ENCODE assay signal across 15 cellular contexts in genomic region chr15:64618138-64618537, GRCh38.
"Had no signal": no experiment of that assay in that cellular context is flagged by ENCODE, and none has a peak within 500 bp of the region (broad histone marks: within the 10 kb centered on the region; RNA-seq: fewer than 3 reads in every experiment).

No MANE protein-coding gene starts in this region.

- DNase-seq: activated CD4-positive, alpha-beta T cell treated with anti-CD3 and anti-CD28 coated beads, Interleukin-2, amount 50 U/mL, for 48 hours; activated naive CD4-positive, alpha-beta T cell treated with Interleukin-2 at 50 U/mL for 16 hours; cortex of kidney; effector CD8-positive, alpha-beta T cell; left ventricle myocardium superior; mucosa of descending colon; naive B cell; spleen; stimulated activated CD4-positive, alpha-beta T cell treated with anti-CD3 and anti-CD28 coated beads, Interleukin-4, amount 100 ng/mL, for 4 hours; stimulated activated naive CD4-positive, alpha-beta T cell; T-cell; upper lobe of right lung had no signal

- H3K9me3 Mint-ChIP-seq: naive B cell, T-cell had no signal

- H3K4me3 ChIP-seq: esophagus muscularis mucosa, mucosa of descending colon, spleen, upper lobe of right lung had no signal

- H3K9me3 ChIP-seq: esophagus muscularis mucosa, mucosa of descending colon, spleen, upper lobe of right lung had no signal

- H3K27me3 ChIP-seq: esophagus muscularis mucosa, spleen, upper lobe of right lung had no signal

- FAIRE-seq: endothelial cell of umbilical vein had no signal

- ATAC-seq: left ventricle myocardium superior, mucosa of descending colon, T-cell, upper lobe of right lung had no signal

- H3K4me3 Mint-ChIP-seq: naive B cell had no signal

- H3K27me3 Mint-ChIP-seq: naive B cell, T-cell had no signal

- H3K27ac ChIP-seq: esophagus muscularis mucosa, parathyroid adenoma, spleen, upper lobe of right lung had no signal

- H3K36me3 Mint-ChIP-seq: T-cell had no signal

- H2AFZ ChIP-seq: parathyroid adenoma had no signal

- H3K9ac ChIP-seq: parathyroid adenoma had no signal
